Comparison of ENCODE assay signal across 15 cellular contexts in the genomic region with DNA sequence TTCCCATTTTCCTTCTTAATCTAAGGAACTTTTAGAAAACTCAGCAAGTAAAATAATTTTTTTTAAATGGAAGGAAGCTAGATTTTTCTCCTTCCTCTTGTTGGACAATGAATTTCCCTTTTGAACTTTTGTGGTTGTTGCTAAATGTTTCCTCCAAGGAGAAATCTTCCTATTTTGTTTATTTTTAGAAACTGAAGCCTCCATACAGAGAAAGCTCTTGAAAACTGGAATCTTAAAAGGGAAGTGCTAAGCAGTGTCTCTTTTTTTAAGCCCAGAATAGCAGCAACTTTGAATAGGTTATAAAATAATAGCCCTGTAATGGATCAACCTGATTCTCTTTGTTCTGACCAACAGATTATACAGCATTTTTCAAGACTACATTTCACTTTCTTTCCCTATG. TPM values are rescaled to one million over a fixed set of nuclear protein-coding genes. Genes with fewer than 3 reads are reported as not detected.
"Had no signal": no experiment of that assay in that cellular context is flagged by ENCODE, and none has a peak within 500 bp of the region (broad histone marks: within the 10 kb centered on the region; RNA-seq: fewer than 3 reads in every experiment).

No MANE protein-coding gene starts in this region.

- H3K9me3 Mint-ChIP-seq: activated CD8-positive, alpha-beta T cell treated with anti-CD3 and anti-CD28 coated beads for 36 hours; activated T-cell treated with anti-CD3 and anti-CD28 coated beads, Interleukin-2, amount 50 U/mL, for 72 hours had no signal

- ATAC-seq: activated CD8-positive, alpha-beta T cell treated with anti-CD3 and anti-CD28 coated beads for 36 hours; activated T-cell treated with anti-CD3 and anti-CD28 coated beads, Interleukin-2, amount 50 U/mL, for 72 hours; left colon; stimulated activated effector memory CD8-positive, alpha-beta T cell treated with anti-CD3 and anti-CD28 coated beads, Interleukin-12 subunit alpha, Interleukin-12 subunit beta, amount 100 ng/mL, for 72 hours; T-cell had no signal

- DNase-seq: activated CD4-positive, alpha-beta T cell treated with anti-CD3 and anti-CD28 coated beads for 4 hours; activated CD8-positive, alpha-beta memory T cell treated with anti-CD3 and anti-CD28 coated beads, Interleukin-2, amount 50 U/mL, for 4 hours; activated CD8-positive, alpha-beta T cell treated with anti-CD3 and anti-CD28 coated beads for 36 hours; activated T-cell treated with anti-CD3 and anti-CD28 coated beads, Interleukin-2, amount 50 U/mL, for 72 hours; caudate nucleus; effector CD8-positive, alpha-beta T cell; immature natural killer cell; left colon; ovary; small intestine; T-cell; T1000; tibial artery had no signal

- H3K4me3 Mint-ChIP-seq: activated CD8-positive, alpha-beta T cell treated with anti-CD3 and anti-CD28 coated beads for 36 hours; activated T-cell treated with anti-CD3 and anti-CD28 coated beads, Interleukin-2, amount 50 U/mL, for 72 hours; immature natural killer cell; memory B cell; stimulated activated effector memory CD8-positive, alpha-beta T cell treated with anti-CD3 and anti-CD28 coated beads, Interleukin-12 subunit alpha, Interleukin-12 subunit beta, amount 100 ng/mL, for 72 hours; T-cell had no signal

- H3K4me1 Mint-ChIP-seq: immature natural killer cell; memory B cell; stimulated activated effector memory CD8-positive, alpha-beta T cell treated with anti-CD3 and anti-CD28 coated beads, Interleukin-12 subunit alpha, Interleukin-12 subunit beta, amount 100 ng/mL, for 72 hours; T-cell had no signal

- FAIRE-seq: small intestine had no signal

- H3K36me3 Mint-ChIP-seq: memory B cell; stimulated activated effector memory CD8-positive, alpha-beta T cell treated with anti-CD3 and anti-CD28 coated beads, Interleukin-12 subunit alpha, Interleukin-12 subunit beta, amount 100 ng/mL, for 72 hours; T-cell had no signal

- H3K27ac Mint-ChIP-seq: activated CD8-positive, alpha-beta T cell treated with anti-CD3 and anti-CD28 coated beads for 36 hours; activated T-cell treated with anti-CD3 and anti-CD28 coated beads, Interleukin-2, amount 50 U/mL, for 72 hours; immature natural killer cell; memory B cell; stimulated activated effector memory CD8-positive, alpha-beta T cell treated with anti-CD3 and anti-CD28 coated beads, Interleukin-12 subunit alpha, Interleukin-12 subunit beta, amount 100 ng/mL, for 72 hours; T-cell had no signal

RNA-seq across cellular contexts. Expression of gene DCLK2, which starts 15.1 kb away (rescaled TPM):
- total RNA-seq: activated CD8-positive, alpha-beta T cell treated with anti-CD3 and anti-CD28 coated beads for 36 hours had no signal
- polyA plus RNA-seq: immature natural killer cell had no signal
